In the genomic region with DNA sequence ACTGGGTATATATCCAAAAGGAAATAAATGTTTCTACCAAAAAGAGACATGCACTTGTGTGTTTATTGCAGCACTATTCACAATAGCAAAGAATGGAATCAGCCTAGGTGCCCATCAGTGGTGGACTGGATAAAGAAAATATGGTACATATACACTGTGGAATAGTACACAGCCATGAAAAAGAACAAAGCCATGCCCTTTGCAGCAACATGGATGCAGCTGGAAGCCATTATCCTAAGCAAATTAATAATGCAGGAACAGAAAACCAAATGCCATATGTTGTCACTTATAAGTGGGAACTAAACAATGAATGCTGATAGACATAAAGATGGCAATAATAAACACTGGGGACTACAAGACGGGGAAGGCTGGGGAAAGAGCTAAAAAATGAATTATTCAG, we compare ENCODE assay signal across 30 cellular contexts.
"Had no signal": no experiment of that assay in that cellular context is flagged by ENCODE, and none has a peak within 500 bp of the region (broad histone marks: within the 10 kb centered on the region; RNA-seq: fewer than 3 reads in every experiment).

No MANE protein-coding gene starts in this region.

- H3K4me3 ChIP-seq: SJCRH30, SK-N-MC had no signal

- H3K27me3 Mint-ChIP-seq: activated CD4-positive, alpha-beta T cell treated with anti-CD3 and anti-CD28 coated beads, Interleukin-2, amount 10 ng/mL, durations not matched to agents 24 days and 14 days; activated naive CD4-positive, alpha-beta T cell treated with anti-CD3 and anti-CD28 coated beads, Interleukin-2, amount 50 U/mL, for 24 hours; activated naive CD8-positive, alpha-beta T cell treated with anti-CD3 and anti-CD28 coated beads, Interleukin-2, amount 50 U/mL, for 24 hours; activated T-cell treated with anti-CD3 and anti-CD28 coated beads, Interleukin-2, amount 50 U/mL, for 24 hours; brain had no signal

- H3K27ac Mint-ChIP-seq: activated CD4-positive, alpha-beta T cell treated with anti-CD3 and anti-CD28 coated beads, Interleukin-2, amount 10 ng/mL, durations not matched to agents 24 days and 14 days; activated CD8-positive, alpha-beta T cell treated with anti-CD3 and anti-CD28 coated beads, Interleukin-2, amount 10 ng/mL, durations not matched to agents 7 days and 5 days; activated naive CD8-positive, alpha-beta T cell treated with anti-CD3 and anti-CD28 coated beads, Interleukin-2, amount 50 U/mL, for 24 hours; activated T-cell treated with anti-CD3 and anti-CD28 coated beads, Interleukin-2, amount 50 U/mL, for 24 hours; activated T-helper 2 cell treated with anti-CD3 and anti-CD28 coated beads, Interferon-gamma antibody, Interleukin-2, Interleukin-4, amounts not matched to agents 10 μg/mL and 5 μg/mL and 100 μg/mL, durations not matched to agents 14 hours and 24 hours and 36 hours; brain had no signal

- H3K27me3 ChIP-seq: SJCRH30 had no signal

- DNase-seq: activated CD4-positive, alpha-beta T cell treated with anti-CD3 and anti-CD28 coated beads for 1 hour; activated CD4-positive, alpha-beta T cell treated with anti-CD3 and anti-CD28 coated beads, Interleukin-2, amount 10 ng/mL, durations not matched to agents 24 days and 14 days; activated CD4-positive, alpha-beta T cell treated with anti-CD3 and anti-CD28 coated beads, Interleukin-2, amount 50 U/mL, for 48 hours; activated CD4-positive, CD25-positive, alpha-beta regulatory T cell; activated CD8-positive, alpha-beta T cell treated with anti-CD3 and anti-CD28 coated beads, Interleukin-2, amount 10 ng/mL, durations not matched to agents 7 days and 5 days; activated gamma-delta T cell; activated naive CD4-positive, alpha-beta T cell treated with Interleukin-2 at 50 U/mL for 16 hours; activated naive CD8-positive, alpha-beta T cell treated with anti-CD3 and anti-CD28 coated beads, Interleukin-2, amount 50 U/mL, for 24 hours; activated T-cell treated with anti-CD3 and anti-CD28 coated beads, Interleukin-2, amount 50 U/mL, for 24 hours; anterior cingulate cortex; caudate nucleus; cerebellar nuclear complex; NCI-H1092 treated with DMSO at 0.1 percent for 48 hours; NCI-H1694; NCI-H1930; NCI-H2081 treated with DMSO at 0.1 percent for 48 hours; NCI-H345; NCI-H524 treated with DMSO at 0.1 percent for 48 hours; SHP77; SJCRH30; SW 1271; T-helper 1 cell; T-helper 2 cell; T-helper 9 cell had no signal

- H3K4me3 Mint-ChIP-seq: activated CD4-positive, alpha-beta T cell treated with anti-CD3 and anti-CD28 coated beads, Interleukin-2, amount 10 ng/mL, durations not matched to agents 24 days and 14 days; activated CD8-positive, alpha-beta T cell treated with anti-CD3 and anti-CD28 coated beads, Interleukin-2, amount 10 ng/mL, durations not matched to agents 7 days and 5 days; activated naive CD4-positive, alpha-beta T cell treated with anti-CD3 and anti-CD28 coated beads, Interleukin-2, amount 50 U/mL, for 24 hours; activated naive CD8-positive, alpha-beta T cell treated with anti-CD3 and anti-CD28 coated beads, Interleukin-2, amount 50 U/mL, for 24 hours; activated T-cell treated with anti-CD3 and anti-CD28 coated beads, Interleukin-2, amount 50 U/mL, for 24 hours; brain had no signal

- H3K4me1 ChIP-seq: SJCRH30 had no signal

- ATAC-seq: activated CD8-positive, alpha-beta T cell treated with anti-CD3 and anti-CD28 coated beads, Interleukin-2, amount 10 ng/mL, durations not matched to agents 7 days and 5 days; activated naive CD8-positive, alpha-beta T cell treated with anti-CD3 and anti-CD28 coated beads, Interleukin-2, amount 50 U/mL, for 24 hours; Panc1 had no signal

- H3K9me3 ChIP-seq: SJCRH30 had no signal

- H3K36me3 ChIP-seq: SJCRH30 had no signal

- H3K4me1 Mint-ChIP-seq: brain had no signal

- H3K27ac ChIP-seq: SJCRH30, SK-N-MC, VCaP had no signal
